Comparison of ENCODE assay signal across 8 cellular contexts in the genomic region with DNA sequence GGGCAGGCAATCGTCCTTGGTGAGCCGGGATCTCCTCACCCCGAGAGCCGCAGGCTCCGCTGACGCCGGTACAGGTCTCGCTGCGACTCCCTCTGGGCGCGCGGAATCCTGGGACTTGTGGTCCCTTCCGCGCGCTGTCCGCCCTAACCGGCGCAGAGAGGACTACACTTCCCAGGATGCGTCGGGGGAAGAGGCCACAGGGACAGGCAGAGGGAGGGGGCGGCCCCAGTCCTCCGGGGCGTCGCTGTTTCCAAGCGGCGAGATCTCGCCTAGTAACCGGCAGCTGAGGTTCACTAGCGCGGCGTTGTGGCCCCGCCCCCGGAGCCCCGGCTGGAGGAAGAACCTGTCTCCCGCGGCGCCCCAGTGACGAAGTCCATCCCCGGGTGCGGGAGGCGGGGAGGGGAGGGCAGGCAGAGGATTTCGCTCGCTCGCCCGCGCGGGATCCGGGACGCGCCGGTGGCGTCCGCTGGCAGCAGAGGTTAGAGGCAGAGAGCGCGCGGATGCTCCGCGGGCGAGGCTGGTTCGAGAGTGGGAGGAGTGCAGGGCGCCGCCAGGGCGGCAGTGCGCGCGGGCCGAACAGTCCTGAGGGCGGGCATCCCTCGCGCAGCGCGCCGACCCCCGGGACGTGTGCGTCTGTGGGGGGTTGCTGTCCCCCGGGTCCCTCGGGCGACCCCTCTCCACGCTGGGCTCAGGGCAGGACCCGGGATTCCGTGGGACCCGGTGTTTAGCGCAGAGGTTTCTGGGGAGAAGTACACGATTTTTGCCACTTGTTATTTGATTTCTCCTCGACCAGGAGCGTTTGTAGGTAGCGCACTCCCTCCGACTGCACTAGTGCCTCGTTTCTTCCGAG. TPM values are rescaled to one million over a fixed set of nuclear protein-coding genes. Genes with fewer than 3 reads are reported as not detected.
A peak's percentile ranks its signal among the peaks of the same experiment; 100 is the strongest.
DNase-seq lines count a peak whose midpoint lies in the region; ATAC-seq and TF ChIP-seq lines count a peak whose summit lies in the region.

A gene (plus strand): TSS at position 363 of the 850 bp plus-strand sequence. CDS start 1,400 bp downstream, outside the sequence.

- peak; percentile 98 for ATAC-seq in GM18861 (IDR thresholded peaks at IDR 0.05; ENCODE audit: unreplicated experiment)
- peak; percentile 99 for ATAC-seq in HG03108 (IDR thresholded peaks at IDR 0.05; ENCODE audit: unreplicated experiment)

- H3K27ac ChIP-seq in A673 (ENCODE audit: low read depth, low read length, poor library complexity, severe bottlenecking), result peak within 1 kb of the TSS; percentile 54
- H3K27ac ChIP-seq in VCaP, result peak within 1 kb of the TSS; percentile 83
- H3K27ac ChIP-seq in mammary epithelial cell (ENCODE audit: insufficient read depth, low read depth, low read length), result peak within 1 kb of the TSS; percentile 89
- H3K27ac ChIP-seq in iPS-20b (ENCODE audit: low read length), result no peak within 1 kb of the TSS
- peak within 1 kb of the TSS; percentile 14 to 84 (median 65) for H3K27ac ChIP-seq in skin epidermis

- H4K20me1 ChIP-seq in mammary epithelial cell (ENCODE audit: insufficient read depth, low read length), result no peaks in the 10 kb centered on the region

- in situ Hi-C loops in mammary epithelial cell (cut with MboI; ENCODE audit: low sequenced_read_pairs in 2 of 2), result loop anchor here in 1 of 2 donors (10.0 kb wide), 1 partner anchor 111 kb away; no protein-coding TSS in a partner anchor

- H3K9me3 ChIP-seq in A673 (ENCODE audit: low read depth, low read length, poor library complexity, severe bottlenecking) (no peaks in the 10 kb centered on the region), mammary epithelial cell (replicated peaks; ENCODE audit: insufficient read depth, low read length) (no peaks in the 10 kb centered on the region), iPS-20b (ENCODE audit: insufficient read depth, low read depth, low read length) (no peaks in the 10 kb centered on the region)

- TF ChIP-seq CTCF in A673 (conservative IDR thresholded peaks at IDR 0.05; ENCODE audit: low read depth, low read length) (peak; percentile 24), VCaP (conservative IDR thresholded peaks at IDR 0.05) (peak; percentile 50), mammary epithelial cell (conservative IDR thresholded peaks at IDR 0.05 in 1 of 2, IDR thresholded peaks at IDR 0.05 in 1 of 2; ENCODE audit: extremely low read depth in 1 of 2, insufficient read depth in 1 of 2, low read depth in 1 of 2, low read length in 2 of 2) (peak in 1 of 2 donors; percentile 27)

- no peaks in the 10 kb centered on the region for H3K79me2 ChIP-seq in mammary epithelial cell (ENCODE audit: insufficient read depth, low read length)

- CTCF ChIA-PET in A673 (lab: Charles Lee) (interaction anchor here (0.6 to 1.9 kb wide), 2 partner anchors 19 to 300 kb away, joined by 3 to 6 read pairs; no protein-coding TSS in a partner anchor), mammary epithelial cell (lab: Charles Lee; ENCODE audit: low non-redundant PET) (no interaction called here)

- 2% methylated on average over 41 of the region's 91 CpGs for WGBS in mammary epithelial cell (ENCODE audit: low coverage, missing lambda C conversion rate)

- H3K4me1 ChIP-seq in A673 (ENCODE audit: insufficient read depth, low read length, poor library complexity, severe bottlenecking) (peaks cover 6% of the 10 kb centered on the region), mammary epithelial cell (ENCODE audit: insufficient read depth, low read length) (peaks cover 29% of the 10 kb centered on the region), iPS-20b (ENCODE audit: insufficient read depth, low read length) (0 out of 2 replicates have a peak, but pooled peaks cover 2% of the 10 kb centered on the region)

- H3K4me3 ChIP-seq in A673 (ENCODE audit: low read depth, low read length, poor library complexity, severe bottlenecking) (peak within 1 kb of the TSS; percentile 65), mammary epithelial cell (replicated peaks in 1 of 3; ENCODE audit: insufficient read depth in 1 of 3, low read depth in 2 of 3, low read length in 3 of 3) (peak within 1 kb of the TSS; percentile 79 to 88 (median 82)), iPS-20b (ENCODE audit: low read length) (peak within 1 kb of the TSS; percentile 83), skin epidermis (peak within 1 kb of the TSS; percentile 64 to 90 (median 71))

- H3K9ac ChIP-seq in mammary epithelial cell (ENCODE audit: insufficient read depth, low read length) (peak within 1 kb of the TSS; percentile 96), iPS-20b (ENCODE audit: low read depth, low read length) (peak within 1 kb of the TSS; percentile 86)

- DNase-seq in A673 (ENCODE audit: low spot score) (peak; percentile 100), NCI-H2171 treated with DMSO at 0.1 percent for 48 hours (lab: John Stamatoyannopoulos, UW) (peak; percentile 99), mammary epithelial cell (peak; percentile 99)

- BruUV-seq in A673 (replicated peaks; lab: Mats Ljungman, UMichigan) (no TSS peak), mammary epithelial cell (replicated peaks; lab: Mats Ljungman, UMichigan) (no TSS peak)

- no peaks in the 10 kb centered on the region for H3K36me3 ChIP-seq in A673 (ENCODE audit: insufficient read depth, low read length, poor library complexity, severe bottlenecking)
- no peaks in the 10 kb centered on the region for H3K36me3 ChIP-seq in mammary epithelial cell (ENCODE audit: insufficient read depth, low read length)
- H3K36me3 ChIP-seq in iPS-20b (ENCODE audit: insufficient read depth, low read depth, low read length), result no peaks in the 10 kb centered on the region

- peak within 1 kb of the TSS; percentile 98 for H3K4me2 ChIP-seq in mammary epithelial cell (ENCODE audit: insufficient read depth, low read depth, low read length)

- intact Hi-C loops in A673 (cut with micrococcal nuclease; ENCODE audit: unreplicated experiment), result loop anchor here (5.0 to 10.0 kb wide), 2 partner anchors 114 to 291 kb away; no protein-coding TSS in a partner anchor
- intact Hi-C loops in mammary epithelial cell (cut with micrococcal nuclease), result loop anchor here (1.0 to 10.0 kb wide), 3 partner anchors 115 to 454 kb away; no protein-coding TSS in a partner anchor

- H3K27me3 ChIP-seq in A673 (replicated peaks; ENCODE audit: insufficient read depth, low read depth, low read length, poor library complexity) (peaks cover 24% of the 10 kb centered on the region), mammary epithelial cell (ENCODE audit: insufficient read depth, low read length) (no peaks in the 10 kb centered on the region), iPS-20b (ENCODE audit: insufficient read depth, low read length) (peaks cover 65% of the 10 kb centered on the region)

- dilution Hi-C loops in mammary epithelial cell (cut with HindIII; ENCODE audit: low sequenced_read_pairs), result loop anchor here (25.0 kb wide), 1 partner anchor 439 kb away; no protein-coding TSS in a partner anchor

- POLR2A ChIA-PET in A673 (lab: Charles Lee; ENCODE audit: low non-redundant PET), result interaction anchor here (0.6 kb wide), 1 partner anchor 55 kb away, joined by 4 read pairs; no protein-coding TSS in a partner anchor

- peak within 1 kb of the TSS; percentile 96 for H2AFZ ChIP-seq in mammary epithelial cell (ENCODE audit: low read depth, low read length)

RNA-seq across cellular contexts. Expression of the gene that starts here (rescaled TPM):
- total RNA-seq in A673 (2021) (1.7 and 1.9 TPM in 2 replicates), mammary epithelial cell (under 1 TPM; 0.83 to 0.94 TPM)
- 0.37 TPM for polyA plus RNA-seq in mammary epithelial cell
- polyA minus RNA-seq in mammary epithelial cell, result not detected

Comparison
In these comparisons a context has a peak if more than half of its experiments do, and no peak if none do; other contexts are left out.
1. Peak in DNase-seq, H3K4me3 ChIP-seq, H3K27ac ChIP-seq, H3K9ac ChIP-seq and H3K4me2 ChIP-seq in mammary epithelial cell; RNA of the gene not detected or under 1 TPM.